In genomic region chrX:108699368-108699767, GRCh38 we compare ENCODE assay signal across 8 cellular contexts. TPM values are rescaled to one million over a fixed set of nuclear protein-coding genes. Genes with fewer than 3 reads are reported as not detected.
DNase-seq lines count a peak whose midpoint lies in the region; ATAC-seq and FAIRE-seq lines count a peak whose summit lies in the region.

No MANE protein-coding gene starts in this region.

- H3K4me3 Mint-ChIP-seq in activated T-cell treated with anti-CD3 and anti-CD28 coated beads, Interleukin-2, amount 50 U/mL, for 72 hours, result no peak overlapping the region

- H3K27me3 Mint-ChIP-seq in activated T-cell treated with anti-CD3 and anti-CD28 coated beads, Interleukin-2, amount 50 U/mL, for 72 hours (ENCODE audit: low read depth), result peaks cover 30% of the 10 kb centered on the region

- DNase-seq in NCI-H510A treated with DMSO at 0.1 percent for 48 hours (lab: John Stamatoyannopoulos, UW) (peak; percentile 15), NCI-H510A (lab: John Stamatoyannopoulos, UW) (no peak), left lobe of liver (ENCODE audit: low spot score) (no peak)
- DNase-seq in activated T-cell treated with anti-CD3 and anti-CD28 coated beads, Interleukin-2, amount 50 U/mL, for 72 hours, result no peak
- DNase-seq in activated naive CD4-positive, alpha-beta T cell (lab: John Stamatoyannopoulos, UW), result no peak

- peak; percentile 66 for FAIRE-seq in TTC549 (lab: Jason Lieb, UNC)

- H3K9me3 Mint-ChIP-seq in activated T-cell treated with anti-CD3 and anti-CD28 coated beads, Interleukin-2, amount 50 U/mL, for 72 hours, result no peaks in the 10 kb centered on the region

- H3K4me1 Mint-ChIP-seq in activated T-cell treated with anti-CD3 and anti-CD28 coated beads, Interleukin-2, amount 50 U/mL, for 72 hours (ENCODE audit: low read depth), result no peaks in the 10 kb centered on the region

- no peaks in the 10 kb centered on the region for H3K36me3 Mint-ChIP-seq in activated T-cell treated with anti-CD3 and anti-CD28 coated beads, Interleukin-2, amount 50 U/mL, for 72 hours (ENCODE audit: insufficient read depth in 2 of 2)

- ATAC-seq in HG03354 (IDR thresholded peaks at IDR 0.05; ENCODE audit: poor library complexity, severe bottlenecking, unreplicated experiment) (peak; percentile 59), left lobe of liver (peak; percentile 72), HG03135 (IDR thresholded peaks at IDR 0.05; ENCODE audit: unreplicated experiment) (no peak)
- ATAC-seq in activated T-cell treated with anti-CD3 and anti-CD28 coated beads, Interleukin-2, amount 50 U/mL, for 72 hours (replicated peaks in 1 of 2), result no peak

- H3K27ac Mint-ChIP-seq in activated T-cell treated with anti-CD3 and anti-CD28 coated beads, Interleukin-2, amount 50 U/mL, for 72 hours, result no peak overlapping the region

RNA-seq across cellular contexts. Expression of gene IRS4, which starts 37.0 kb away (rescaled TPM):
- not detected for total RNA-seq in left lobe of liver
- total RNA-seq in activated T-cell treated with anti-CD3 and anti-CD28 coated beads, Interleukin-2, amount 50 U/mL, for 72 hours, result not detected

Comparison
In these comparisons a context has a peak if more than half of its experiments do, and no peak if none do; other contexts are left out.
1. ATAC-seq: peak in HG03354 (single experiment) and left lobe of liver (single experiment); none in activated T-cell treated with anti-CD3 and anti-CD28 coated beads, Interleukin-2, amount 50 U/mL, for 72 hours (0 of 2) and HG03135 (single experiment).